ENCODE assay signal across 15 cellular contexts in the genomic region with DNA sequence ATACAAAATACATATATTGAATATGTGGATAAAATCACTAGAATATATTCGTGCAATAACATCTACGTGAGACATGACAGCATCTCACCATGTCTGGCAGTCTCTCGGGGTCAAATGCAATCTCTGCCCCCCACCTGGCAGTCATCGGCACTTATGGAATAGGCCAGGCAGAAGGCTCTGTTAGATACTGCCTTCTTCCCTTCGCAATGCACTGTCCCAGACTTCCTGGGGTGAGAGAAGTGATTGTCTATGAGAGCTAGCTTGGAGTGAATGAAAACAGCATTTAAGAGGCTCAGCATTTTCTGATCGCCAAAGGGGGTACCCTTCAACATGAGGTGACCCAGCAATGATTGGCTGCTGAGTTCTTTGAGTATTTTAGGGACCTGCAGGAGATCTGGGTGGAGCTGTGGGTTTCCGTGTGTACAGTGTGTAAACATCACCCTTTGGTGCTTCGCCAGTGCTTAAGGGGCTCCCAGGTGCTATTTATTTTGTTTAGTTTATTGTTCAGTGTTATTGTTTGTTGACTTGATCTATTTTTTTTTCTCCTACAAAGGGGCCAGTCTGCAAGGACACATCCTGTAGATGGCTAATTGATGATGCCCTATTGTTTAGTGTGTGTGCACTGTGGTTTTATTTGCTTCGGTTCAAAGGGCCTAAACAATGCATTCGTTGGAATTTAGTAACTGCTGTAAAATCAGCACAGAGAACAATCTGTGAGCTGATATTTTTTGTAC. TPM values are rescaled to one million over a fixed set of nuclear protein-coding genes. Genes with fewer than 3 reads are reported as not detected.
A peak's percentile ranks its signal among the peaks of the same experiment; 100 is the strongest.
DNase-seq lines count a peak whose midpoint lies in the region; ATAC-seq, FAIRE-seq and TF ChIP-seq lines count a peak whose summit lies in the region.
"Had no signal": no experiment of that assay in that cellular context is flagged by ENCODE, and none has a peak within 500 bp of the region (broad histone marks: within the 10 kb centered on the region; RNA-seq: fewer than 3 reads in every experiment).

No MANE protein-coding gene starts in this region.

- H3K9me1 ChIP-seq in keratinocyte (ENCODE audit: control insufficient read depth, extremely low read depth, insufficient read depth, low read length), result no peaks in the 10 kb centered on the region

- CTCF ChIA-PET in Panc1 (lab: Charles Lee), result interaction anchor here (0.6 kb wide), 1 partner anchor 15 kb away, joined by 3 read pairs; no protein-coding TSS in a partner anchor

- peak overlapping the region in 8 of 10 experiments; percentile 7 to 56 (median 42); a peak in 13 of 20 replicates for H3K4me3 ChIP-seq in BLaER1 treated with 17β-estradiol and CSF1 and Interleukin-3, amounts not matched to agents 10 nM and 100 nM
- H3K4me3 ChIP-seq in Panc1 (ENCODE audit: low read depth in 2 of 2, low read length in 2 of 2) (no peak overlapping the region), keratinocyte (ENCODE audit: control insufficient read depth in 2 of 3, extremely low read depth in 1 of 3, insufficient read depth in 2 of 3, low read depth in 1 of 3, low read length in 3 of 3) (no peak overlapping the region), WERI-Rb-1 (ENCODE audit: low read depth, low read length) (no peak overlapping the region)
- H3K4me3 ChIP-seq: GM12878 had no signal

- peak; percentile 73 for ATAC-seq in Panc1
- ATAC-seq: GM12878 had no signal

- no peaks in the 10 kb centered on the region for H3K36me3 Mint-ChIP-seq in nephron progenitor cell (ENCODE audit: low read depth)

- POLR2A ChIA-PET in Panc1 (lab: Charles Lee), result no interaction called here

- DNase-seq in NCI-H146 (lab: John Stamatoyannopoulos, UW) (peak; percentile 86), Panc1 (ENCODE audit: low read depth, low spot score) (no peak), keratinocyte (ENCODE audit: low read depth, low spot score) (no peak), NCI-H1694 (lab: John Stamatoyannopoulos, UW) (no peak), dermis blood vessel endothelial cell (no peak), nephron progenitor cell (no peak), WERI-Rb-1 (no peak)
- DNase-seq: activated T-cell treated with anti-CD3 and anti-CD28 coated beads, Interleukin-2, amount 50 U/mL, for 24 hours; anterior cingulate cortex; DMS79; effector CD4-positive, alpha-beta T cell; NCI-H226; nucleus accumbens had no signal

- peak overlapping the region; percentile 64 to 97 (median 92) for H3K4me2 ChIP-seq in BLaER1 treated with 17β-estradiol and CSF1 and Interleukin-3, amounts not matched to agents 10 nM and 100 nM
- peak overlapping the region; percentile 70 for H3K4me2 ChIP-seq in keratinocyte (ENCODE audit: control insufficient read depth, extremely low read depth, insufficient read depth, low read depth, low read length)

- H4K20me1 ChIP-seq in BLaER1 treated with 17β-estradiol and CSF1 and Interleukin-3, amounts not matched to agents 10 nM and 100 nM, result no peaks in the 10 kb centered on the region
- no peaks in the 10 kb centered on the region for H4K20me1 ChIP-seq in keratinocyte (ENCODE audit: control insufficient read depth, extremely low read depth, insufficient read depth, low read length)

- H3K9ac ChIP-seq in BLaER1 treated with 17β-estradiol and CSF1 and Interleukin-3, amounts not matched to agents 10 nM and 100 nM, result peak overlapping the region in 9 of 11 experiments; percentile 17 to 88 (median 60); a peak in 18 of 22 replicates
- H3K9ac ChIP-seq in keratinocyte (ENCODE audit: control insufficient read depth, extremely low read depth, insufficient read depth, low read length), result peak overlapping the region; percentile 49

- peak overlapping the region; percentile 31 for H2AFZ ChIP-seq in keratinocyte (ENCODE audit: control insufficient read depth, low read length)

- in situ Hi-C loops in Panc1 (cut with HindIII; ENCODE audit: low pct_unique_long_range_greater_than_20kb, low sequenced_read_pairs), result no loop called here

- H3K79me2 ChIP-seq in keratinocyte (ENCODE audit: control insufficient read depth, insufficient read depth, low read length), result no peaks in the 10 kb centered on the region

- BruUV-seq in Panc1 (replicated peaks; lab: Mats Ljungman, UMichigan), result no TSS peak

- H3K27ac ChIP-seq in BLaER1 treated with 17β-estradiol and CSF1 and Interleukin-3, amounts not matched to agents 10 nM and 100 nM, result peak overlapping the region in 9 of 11 experiments; percentile 44 to 92 (median 79); a peak in 18 of 22 replicates
- H3K27ac ChIP-seq in Panc1 (ENCODE audit: low read length) (no peak overlapping the region), keratinocyte (ENCODE audit: control insufficient read depth, insufficient read depth, low read length) (peak overlapping the region; percentile 82), WERI-Rb-1 (no peak overlapping the region)

- intact Hi-C loops in Panc1 (cut with micrococcal nuclease; ENCODE audit: unreplicated experiment), result no loop called here

- no peaks in the 10 kb centered on the region for H3K9me3 ChIP-seq in BLaER1 treated with 17β-estradiol and CSF1 and Interleukin-3, amounts not matched to agents 10 nM and 100 nM (replicated peaks in 1 of 11)
- H3K9me3 ChIP-seq in Panc1 (ENCODE audit: control insufficient read depth, insufficient read depth, low read depth, low read length) (no peaks in the 10 kb centered on the region), keratinocyte (ENCODE audit: control insufficient read depth, low read depth, low read length) (no peaks in the 10 kb centered on the region), WERI-Rb-1 (ENCODE audit: severe bottlenecking) (no peaks in the 10 kb centered on the region)

- peaks cover 15% of the 10 kb centered on the region for H3K4me1 Mint-ChIP-seq in nephron progenitor cell

- peaks cover 0 to 19% (median 0%) of the 10 kb centered on the region in 11 experiments; a peak in 4 of 22 replicates for H3K36me3 ChIP-seq in BLaER1 treated with 17β-estradiol and CSF1 and Interleukin-3, amounts not matched to agents 10 nM and 100 nM
- H3K36me3 ChIP-seq in Panc1 (ENCODE audit: control insufficient read depth, insufficient read depth, low read length), result no peaks in the 10 kb centered on the region
- H3K36me3 ChIP-seq in keratinocyte (ENCODE audit: control insufficient read depth in 2 of 2, extremely low read depth in 1 of 2, insufficient read depth in 2 of 2, low read length in 2 of 2), result no peaks in the 10 kb centered on the region
- no peaks in the 10 kb centered on the region for H3K36me3 ChIP-seq in WERI-Rb-1

- no peak for TF ChIP-seq CTCF in Panc1 (IDR thresholded peaks at IDR 0.05)
- TF ChIP-seq CTCF in keratinocyte (optimal IDR thresholded peaks at IDR 0.05 in 1 of 3, IDR thresholded peaks at IDR 0.05 in 1 of 3, conservative IDR thresholded peaks at IDR 0.05 in 1 of 3; ENCODE audit: extremely low read depth in 1 of 3, insufficient read depth in 2 of 3, low read length in 3 of 3), result no peak
- TF ChIP-seq CTCF in nephron progenitor cell (IDR thresholded peaks at IDR 0.05), result no peak
- TF ChIP-seq CTCF in WERI-Rb-1 (IDR thresholded peaks at IDR 0.05; ENCODE audit: low read depth, low read length), result no peak

- no peak for FAIRE-seq in keratinocyte (lab: Jason Lieb, UNC)
- FAIRE-seq: GM12878 had no signal

- peaks cover 4% of the 10 kb centered on the region for H3K27me3 Mint-ChIP-seq in nephron progenitor cell (ENCODE audit: low read depth, poor library complexity)

- H3K9me3 Mint-ChIP-seq in nephron progenitor cell, result no peaks in the 10 kb centered on the region
- H3K9me3 Mint-ChIP-seq: activated T-cell treated with anti-CD3 and anti-CD28 coated beads, Interleukin-2, amount 50 U/mL, for 24 hours had no signal

- H3K4me1 ChIP-seq in BLaER1 treated with 17β-estradiol and CSF1 and Interleukin-3, amounts not matched to agents 10 nM and 100 nM, result peaks cover 67 to 98% (median 93%) of the 10 kb centered on the region in 10 experiments
- H3K4me1 ChIP-seq in Panc1 (ENCODE audit: control insufficient read depth, insufficient read depth, low read length) (0 out of 2 replicates have a peak, but pooled peaks cover 4% of the 10 kb centered on the region), keratinocyte (ENCODE audit: control insufficient read depth, extremely low read depth, insufficient read depth, low read length) (peaks cover 45% of the 10 kb centered on the region)

- no peaks in the 10 kb centered on the region for H3K27me3 ChIP-seq in BLaER1 treated with 17β-estradiol and CSF1 and Interleukin-3, amounts not matched to agents 10 nM and 100 nM
- H3K27me3 ChIP-seq in Panc1 (ENCODE audit: control insufficient read depth, insufficient read depth, low read length) (no peaks in the 10 kb centered on the region), keratinocyte (ENCODE audit: control insufficient read depth, extremely low read depth, insufficient read depth, low read length) (no peaks in the 10 kb centered on the region), WERI-Rb-1 (ENCODE audit: insufficient read depth, low read depth, severe bottlenecking) (no peaks in the 10 kb centered on the region)

- dilution Hi-C loops in keratinocyte (cut with MboI; ENCODE audit: extremely low pct_ligation_motif_present, low sequenced_read_pairs), result no loop called here

- H3K4me3 Mint-ChIP-seq in nephron progenitor cell, result no peak overlapping the region
- H3K4me3 Mint-ChIP-seq: activated T-cell treated with anti-CD3 and anti-CD28 coated beads, Interleukin-2, amount 50 U/mL, for 24 hours had no signal

- H3K27ac Mint-ChIP-seq in nephron progenitor cell, result no peak overlapping the region
- H3K27ac Mint-ChIP-seq: activated T-cell treated with anti-CD3 and anti-CD28 coated beads, Interleukin-2, amount 50 U/mL, for 24 hours had no signal

RNA-seq across cellular contexts. Expression of gene ERG, which starts 10.2 kb away (rescaled TPM):
- total RNA-seq in Panc1 (2021; ENCODE audit: unreplicated experiment), result 0.49 TPM
- 0.47 TPM for polyA plus RNA-seq in Panc1 (2012; ENCODE audit: insufficient read length)
- 0.08 to 0.19 TPM (median 0.09 TPM) in 3 replicates for polyA plus RNA-seq in keratinocyte
- 1.1 TPM for polyA plus RNA-seq in keratinocyte (2011; ENCODE audit: low read depth)
- polyA plus RNA-seq in keratinocyte (2011; cell fraction: cytosol; rRNA removed), result 0.06 and 0.12 TPM in 2 replicates
- 0.23 and 0.35 TPM in 2 replicates for polyA plus RNA-seq in keratinocyte (2011; cell fraction: nucleus; rRNA removed)
- 0.07 TPM in 1 of 2 replicates, not detected in the other for polyA plus RNA-seq in keratinocyte (2012; ENCODE audit: low replicate concordance)
- polyA minus RNA-seq in keratinocyte, result 0.61 to 0.89 TPM in 2 of 3 replicates, not detected in the other
- not detected for polyA minus RNA-seq in keratinocyte (2011; cell fraction: cytosol; rRNA and poly(A)+ RNA removed)
- polyA minus RNA-seq in keratinocyte (2011; cell fraction: nucleus; rRNA and poly(A)+ RNA removed), result 0.42 and 1.0 TPM in 2 replicates
- 88.8 and 98.8 TPM in 2 replicates for total RNA-seq in dermis blood vessel endothelial cell
- total RNA-seq: GM12878 had no signal
- polyA plus RNA-seq: GM12878 had no signal

Comparison
In these comparisons a context has a peak if more than half of its experiments do, and no peak if none do; other contexts are left out.
1. H3K27ac ChIP-seq: peak in BLaER1 treated with 17β-estradiol and CSF1 and Interleukin-3, amounts not matched to agents 10 nM and 100 nM (9 of 11) and keratinocyte (single experiment); none in Panc1 (single experiment) and WERI-Rb-1 (single experiment).
2. H3K4me3 ChIP-seq: peak in BLaER1 treated with 17β-estradiol and CSF1 and Interleukin-3, amounts not matched to agents 10 nM and 100 nM (8 of 10); none in Panc1 (0 of 2), keratinocyte (0 of 3) and WERI-Rb-1 (single experiment).
3. RNA of gene ERG, which starts 10.2 kb away (total RNA-seq): 88.8 to 98.8 TPM in dermis blood vessel endothelial cell; 0.49 TPM in Panc1 (single experiment); every median in the first group is over 10 times any median in the second.